Comparison of ENCODE assay signal across 23 cellular contexts in genomic region chr4:174654634-174655033, GRCh38.
"Had no signal": no experiment of that assay in that cellular context is flagged by ENCODE, and none has a peak within 500 bp of the region (broad histone marks: within the 10 kb centered on the region; RNA-seq: fewer than 3 reads in every experiment).

No MANE protein-coding gene starts in this region.

- DNase-seq: Kasumi-1, MM.1S, NCI-H1092 treated with DMSO at 0.1 percent for 48 hours, NCI-H1436, NCI-H187, NCI-H2029, NCI-H2081 treated with DMSO at 0.1 percent for 48 hours, NCI-H2171 treated with DMSO at 0.1 percent for 48 hours, NCI-H2227 treated with DMSO at 0.1 percent for 48 hours, NCI-H446, NCI-H510A, NCI-H69, NCI-H774, PC-9, Peyer's patch, SHP77 treated with DMSO at 0.1 percent for 48 hours, SW 1271, T-cell had no signal

- H3K4me1 Mint-ChIP-seq: T-cell had no signal

- H3K36me3 Mint-ChIP-seq: T-cell had no signal

- H3K4me3 Mint-ChIP-seq: T-cell; T-helper 1 cell treated with Interleukin-12 subunit alpha and Interleukin-12 subunit beta and Interleukin-4 antibody, amounts not matched to agents 30 μg/mL and 1 μg/mL, for 36 hours had no signal

- H3K4me3 ChIP-seq: PC-9, Peyer's patch, SJSA1, SK-N-MC had no signal

- H3K27me3 ChIP-seq: Peyer's patch had no signal

- H3K36me3 ChIP-seq: Peyer's patch, SJSA1 had no signal

- H3K27ac Mint-ChIP-seq: T-cell; T-helper 1 cell treated with Interleukin-12 subunit alpha and Interleukin-12 subunit beta and Interleukin-4 antibody, amounts not matched to agents 30 μg/mL and 1 μg/mL, for 36 hours had no signal

- H3K27ac ChIP-seq: KMS-11, PC-9, Peyer's patch, SJSA1, SK-N-MC had no signal

- H2AFZ ChIP-seq: PC-9 had no signal

- H3K9me3 ChIP-seq: Peyer's patch, SJSA1 had no signal

- H3K9ac ChIP-seq: KMS-11 had no signal

- ATAC-seq: Right ventricle myocardium inferior, T-cell had no signal

- H3K27me3 Mint-ChIP-seq: T-cell had no signal

- H3K4me1 ChIP-seq: Peyer's patch, SJSA1 had no signal

- H3K9me3 Mint-ChIP-seq: T-cell; T-helper 1 cell treated with Interleukin-12 subunit alpha and Interleukin-12 subunit beta and Interleukin-4 antibody, amounts not matched to agents 30 μg/mL and 1 μg/mL, for 36 hours had no signal

- H3K4me2 ChIP-seq: KMS-11, PC-9 had no signal
